ENCODE assay signal across 9 cellular contexts in genomic region chr7:194257-194995, GRCh38. TPM values are rescaled to one million over a fixed set of nuclear protein-coding genes. Genes with fewer than 3 reads are reported as not detected.
DNase-seq lines count a peak whose midpoint lies in the region; ATAC-seq and TF ChIP-seq lines count a peak whose summit lies in the region.
"Had no signal": no experiment of that assay in that cellular context is flagged by ENCODE, and none has a peak within 500 bp of the region (broad histone marks: within the 10 kb centered on the region; RNA-seq: fewer than 3 reads in every experiment).

No MANE protein-coding gene starts in this region.

- H3K27ac ChIP-seq in stomach smooth muscle (ENCODE audit: low read length): peak overlapping the region; percentile 75

- no peak for TF ChIP-seq CTCF in brain (conservative IDR thresholded peaks at IDR 0.05)
- no peak for TF ChIP-seq CTCF in kidney epithelial cell (IDR thresholded peaks at IDR 0.05; ENCODE audit: insufficient read depth, low read length, poor library complexity, severe bottlenecking)

- H3K4me1 ChIP-seq in HAP-1: no peaks in the 10 kb centered on the region; the same call in none of the 2 replicates
- peaks cover 73% of the 10 kb centered on the region for H3K4me1 ChIP-seq in stomach smooth muscle (ENCODE audit: control insufficient read depth, insufficient read depth, low read length)

- H3K27me3 Mint-ChIP-seq in brain: peaks cover 3% of the 10 kb centered on the region

- in situ Hi-C loops in HAP-1 (cut with MboI; ENCODE audit: low sequenced_read_pairs): no loop called here

- peak overlapping the region; percentile 87 to 96 (median 95) for H3K27ac Mint-ChIP-seq in brain

- ATAC-seq in HG03280 (IDR thresholded peaks at IDR 0.05; ENCODE audit: unreplicated experiment) (no peak), HG03520 (IDR thresholded peaks at IDR 0.05; ENCODE audit: unreplicated experiment) (no peak), GM21528 (IDR thresholded peaks at IDR 0.05; ENCODE audit: low FRiP score, unreplicated experiment) (no peak)

- peak overlapping the region; percentile 92 to 96 (median 95) for H3K4me3 Mint-ChIP-seq in brain

- H3K9ac ChIP-seq in stomach smooth muscle (ENCODE audit: low read length in 2 of 2): peak overlapping the region; percentile 66 to 81

- H3K27me3 ChIP-seq in HAP-1 (ENCODE audit: low read depth) (no peaks in the 10 kb centered on the region), kidney epithelial cell (ENCODE audit: control insufficient read depth, insufficient read depth, low read length) (no peaks in the 10 kb centered on the region), stomach smooth muscle (ENCODE audit: control insufficient read depth in 1 of 2, insufficient read depth in 2 of 2, low read length in 2 of 2) (no peaks in the 10 kb centered on the region)

- peaks cover 70% of the 10 kb centered on the region for H3K4me1 Mint-ChIP-seq in brain

- no peaks in the 10 kb centered on the region for H3K9me3 ChIP-seq in HAP-1
- no peaks in the 10 kb centered on the region for H3K9me3 ChIP-seq in stomach smooth muscle (ENCODE audit: control insufficient read depth in 2 of 2, low read length in 2 of 2)

- H3K4me3 ChIP-seq in HAP-1 (peak overlapping the region; percentile 57), kidney epithelial cell (ENCODE audit: low read depth, low read length) (peak overlapping the region; percentile 59), stomach smooth muscle (ENCODE audit: low read length in 2 of 2) (peak overlapping the region; percentile 84 to 98)

- H3K36me3 Mint-ChIP-seq in brain: peaks cover 36% of the 10 kb centered on the region

- H3K36me3 ChIP-seq in HAP-1 (replicated peaks) (peaks cover 25% of the 10 kb centered on the region), kidney epithelial cell (ENCODE audit: control insufficient read depth, insufficient read depth, low read length) (peaks cover 8% of the 10 kb centered on the region), stomach smooth muscle (ENCODE audit: control insufficient read depth in 2 of 2, insufficient read depth in 2 of 2, low read length in 2 of 2) (peaks cover 38 to 39% of the 10 kb centered on the region in 2 donors)

- DNase-seq in HAP-1 (ENCODE audit: low spot score in 2 of 2) (peak in 1 of 2 experiments; percentile 38), kidney epithelial cell (ENCODE audit: low read depth) (no peak), T-helper 1 cell (no peak)
- DNase-seq: stimulated activated naive CD8-positive, alpha-beta T cell treated with anti-CD3 and anti-CD28 coated beads, Interleukin-15, amount 100 ng/mL, for 72 hours had no signal

- peaks cover 0 to 2% (median 0%) of the 10 kb centered on the region in 5 experiments for H3K9me3 Mint-ChIP-seq in brain
- H3K9me3 Mint-ChIP-seq: stimulated activated naive CD8-positive, alpha-beta T cell treated with anti-CD3 and anti-CD28 coated beads, Interleukin-15, amount 100 ng/mL, for 72 hours had no signal

RNA-seq across cellular contexts. Expression of gene FAM20C, which starts 2.1 kb away (rescaled TPM):
- 20.8 TPM for polyA plus RNA-seq in brain (ENCODE audit: insufficient read depth, low read depth, low replicate concordance)
- 39.1 and 43.3 TPM in 2 replicates for total RNA-seq in kidney epithelial cell
